In the genomic region with DNA sequence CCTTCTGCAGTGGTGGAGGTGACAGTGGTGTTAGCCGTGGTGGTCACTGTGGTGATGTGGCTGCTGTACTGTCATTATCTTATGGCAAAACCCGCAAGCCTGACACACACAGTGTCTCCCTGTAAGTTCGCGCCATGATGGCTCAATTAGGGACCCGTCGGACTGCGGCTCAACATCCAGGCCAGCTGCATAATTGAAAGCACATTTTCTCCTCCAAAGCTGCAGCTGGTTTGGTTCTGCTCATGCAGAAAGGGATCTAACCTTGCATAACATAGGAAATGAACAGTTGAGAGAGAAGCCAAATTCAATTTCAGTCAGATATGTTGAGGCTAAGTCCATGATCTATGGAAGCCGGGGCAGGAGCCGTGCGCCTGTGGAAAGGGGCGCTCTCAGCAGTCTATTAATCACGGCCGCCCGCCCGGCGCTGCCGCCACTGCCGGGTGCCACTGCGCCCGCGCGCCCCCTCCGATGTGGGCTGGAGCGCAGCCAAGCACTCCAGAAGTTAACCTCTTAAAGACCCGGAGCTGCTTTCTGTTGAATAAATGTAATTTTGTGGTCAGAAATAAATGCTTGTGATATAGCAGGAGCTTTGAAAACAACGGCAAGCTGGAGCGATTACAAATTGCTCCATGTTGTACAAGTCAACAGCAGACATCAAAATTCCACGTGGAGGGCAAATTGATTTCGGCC, we compare ENCODE assay signal across 9 cellular contexts.
A peak's percentile ranks its signal among the peaks of the same experiment; 100 is the strongest.
DNase-seq lines count a peak whose midpoint lies in the region; ATAC-seq and TF ChIP-seq lines count a peak whose summit lies in the region.
"Had no signal": no experiment of that assay in that cellular context is flagged by ENCODE, and none has a peak within 500 bp of the region (broad histone marks: within the 10 kb centered on the region; RNA-seq: fewer than 3 reads in every experiment).

No MANE protein-coding gene starts in this region.

- peaks cover 3 to 20% (median 8%) of the 10 kb centered on the region in 3 donors for H3K4me1 Mint-ChIP-seq in T-cell

- H3K27ac Mint-ChIP-seq in T-cell, result no peak overlapping the region
- H3K27ac Mint-ChIP-seq: IgD-negative memory B cell had no signal

- DNase-seq in GM23248 (peak; percentile 89), NCI-H748 treated with DMSO at 0.1 percent for 48 hours (lab: John Stamatoyannopoulos, UW) (peak; percentile 43), fibroblast of the aortic adventitia (ENCODE audit: low read depth) (peak; percentile 95), posterior vena cava (ENCODE audit: low spot score) (peak; percentile 86), COLO668 (lab: John Stamatoyannopoulos, UW; ENCODE audit: unreplicated experiment) (no peak), T-cell (no peak)

- H3K4me3 Mint-ChIP-seq in T-cell, result no peak overlapping the region

- no peaks in the 10 kb centered on the region for H3K27me3 ChIP-seq in GM23248 (replicated peaks; ENCODE audit: insufficient read depth)

- no peak for ATAC-seq in T-cell (replicated peaks in 1 of 4)
- ATAC-seq in GM21737 (IDR thresholded peaks at IDR 0.05; ENCODE audit: unreplicated experiment), result no peak
- no peak for ATAC-seq in HG03354 (IDR thresholded peaks at IDR 0.05; ENCODE audit: poor library complexity, severe bottlenecking, unreplicated experiment)

- peak overlapping the region; percentile 31 for H3K9ac ChIP-seq in GM23248

- CTCF ChIA-PET in T-cell (lab: Charles Lee), result no interaction called here

- H3K4me1 ChIP-seq in GM23248 (ENCODE audit: insufficient read depth), result peaks cover 26% of the 10 kb centered on the region

- H3K27ac ChIP-seq in GM23248, result peak overlapping the region; percentile 45

- in situ Hi-C loops in GM23248 (cut with MboI), result no loop called here

- POLR2A ChIA-PET in T-cell (lab: Charles Lee), result no interaction called here

- H3K9me3 Mint-ChIP-seq in T-cell, result no peaks in the 10 kb centered on the region

- H2AFZ ChIP-seq in GM23248, result 0 out of 2 replicates have a peak overlapping the region, but pooled peaks have one; percentile 11

- no peaks in the 10 kb centered on the region for H3K9me3 ChIP-seq in GM23248 (ENCODE audit: low read depth)

- peaks cover 15% of the 10 kb centered on the region for H3F3A ChIP-seq in GM23248 (ENCODE audit: insufficient read depth)

- no peaks in the 10 kb centered on the region for H3K36me3 ChIP-seq in GM23248 (ENCODE audit: low read depth)

- WGBS in GM23248 (ENCODE audit: low coverage in 1 of 2, low lambda C conversion rate in 2 of 2, missing lambda C conversion rate in 2 of 2), 2 experiments, result 1 to 2% methylated on average over 29 of the region's 29 CpGs

- no peaks in the 10 kb centered on the region for H3K27me3 Mint-ChIP-seq in T-cell
- H3K27me3 Mint-ChIP-seq: IgD-negative memory B cell had no signal

- no peaks in the 10 kb centered on the region for H3K9me2 ChIP-seq in GM23248 (ENCODE audit: insufficient read depth)

- H3K4me3 ChIP-seq in GM23248 (peak overlapping the region; percentile 63), fibroblast of the aortic adventitia (ENCODE audit: low read depth, low read length) (peak overlapping the region; percentile 37)

- intact Hi-C loops in posterior vena cava (cut with DNase I), result no loop called here

- H3K79me2 ChIP-seq in GM23248 (ENCODE audit: insufficient read depth), result no peaks in the 10 kb centered on the region

- H3K36me3 Mint-ChIP-seq in T-cell, result peaks cover 16% of the 10 kb centered on the region

- H4K20me1 ChIP-seq in GM23248 (ENCODE audit: insufficient read depth), result 0 out of 2 replicates have a peak, but pooled peaks cover 4% of the 10 kb centered on the region

- H3K4me2 ChIP-seq in GM23248 (ENCODE audit: unreplicated experiment), result peak overlapping the region; percentile 92

- no peak for TF ChIP-seq CTCF in fibroblast of the aortic adventitia (IDR thresholded peaks at IDR 0.05; ENCODE audit: insufficient read depth, low read length)

Comparison
In these comparisons a context has a peak if more than half of its experiments do, and no peak if none do; other contexts are left out.
1. DNase-seq: peak in GM23248 (single experiment), NCI-H748 treated with DMSO at 0.1 percent for 48 hours (single experiment), fibroblast of the aortic adventitia (single experiment) and posterior vena cava (single experiment); none in COLO668 (single experiment) and T-cell (0 of 34).